8 cellular contexts compared by ENCODE assay signal in the genomic region with DNA sequence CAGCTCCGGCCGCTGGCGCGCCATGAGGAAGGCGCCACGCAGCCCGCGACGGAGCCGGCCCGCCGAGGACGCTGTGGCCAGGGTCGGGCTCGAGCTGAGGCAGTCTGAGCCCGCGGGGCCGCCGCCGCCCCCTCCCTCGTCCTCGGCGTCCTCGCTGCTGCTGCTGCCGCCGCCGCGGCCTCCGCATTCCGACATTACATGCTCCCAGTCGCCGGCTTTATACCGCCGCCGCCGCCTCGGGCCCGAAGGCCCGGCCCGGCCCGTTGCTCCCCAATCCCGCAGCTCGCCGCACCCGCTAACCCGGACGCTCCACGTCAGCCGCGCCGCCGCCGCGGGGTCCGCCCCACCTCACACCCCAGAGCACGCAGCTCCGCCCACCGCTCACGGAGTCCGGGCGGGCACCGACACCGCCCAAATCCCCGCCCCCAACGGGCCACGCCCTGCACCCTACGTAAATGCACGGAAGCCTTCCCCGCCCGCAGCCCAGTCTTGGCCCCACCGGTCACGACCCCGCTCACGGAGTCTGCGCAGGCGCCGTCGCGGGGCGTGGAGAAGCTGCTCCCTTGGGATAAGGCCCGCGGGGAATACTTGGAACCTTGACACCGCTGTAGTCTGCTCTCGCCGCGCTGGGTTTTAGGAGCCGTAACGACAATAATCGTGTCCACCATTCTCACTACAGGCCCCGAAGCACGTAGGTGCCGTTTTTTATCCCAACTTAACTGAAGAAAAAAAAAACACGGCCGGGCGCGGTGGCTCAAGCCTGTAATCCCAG. TPM values are rescaled to one million over a fixed set of nuclear protein-coding genes. Genes with fewer than 3 reads are reported as not detected.
DNase-seq lines count a peak whose midpoint lies in the region; ATAC-seq and TF ChIP-seq lines count a peak whose summit lies in the region.

A gene with protein sequence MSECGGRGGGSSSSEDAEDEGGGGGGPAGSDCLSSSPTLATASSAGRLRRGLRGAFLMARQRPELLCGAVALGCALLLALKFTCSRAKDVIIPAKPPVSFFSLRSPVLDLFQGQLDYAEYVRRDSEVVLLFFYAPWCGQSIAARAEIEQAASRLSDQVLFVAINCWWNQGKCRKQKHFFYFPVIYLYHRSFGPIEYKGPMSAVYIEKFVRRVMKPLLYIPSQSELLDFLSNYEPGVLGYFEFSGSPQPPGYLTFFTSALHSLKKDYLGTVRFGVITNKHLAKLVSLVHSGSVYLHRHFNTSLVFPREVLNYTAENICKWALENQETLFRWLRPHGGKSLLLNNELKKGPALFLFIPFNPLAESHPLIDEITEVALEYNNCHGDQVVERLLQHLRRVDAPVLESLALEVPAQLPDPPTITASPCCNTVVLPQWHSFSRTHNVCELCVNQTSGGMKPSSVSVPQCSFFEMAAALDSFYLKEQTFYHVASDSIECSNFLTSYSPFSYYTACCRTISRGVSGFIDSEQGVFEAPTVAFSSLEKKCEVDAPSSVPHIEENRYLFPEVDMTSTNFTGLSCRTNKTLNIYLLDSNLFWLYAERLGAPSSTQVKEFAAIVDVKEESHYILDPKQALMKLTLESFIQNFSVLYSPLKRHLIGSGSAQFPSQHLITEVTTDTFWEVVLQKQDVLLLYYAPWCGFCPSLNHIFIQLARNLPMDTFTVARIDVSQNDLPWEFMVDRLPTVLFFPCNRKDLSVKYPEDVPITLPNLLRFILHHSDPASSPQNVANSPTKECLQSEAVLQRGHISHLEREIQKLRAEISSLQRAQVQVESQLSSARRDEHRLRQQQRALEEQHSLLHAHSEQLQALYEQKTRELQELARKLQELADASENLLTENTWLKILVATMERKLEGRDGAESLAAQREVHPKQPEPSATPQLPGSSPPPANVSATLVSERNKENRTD (minus strand): TSS at position 322 of the 772 bp plus-strand sequence. CDS start 127 bp downstream, at position 195.

- H3K4me1 ChIP-seq in liver (ENCODE audit: control insufficient read depth in 4 of 4, insufficient read depth in 4 of 4, low read length in 3 of 4) = peaks cover 11 to 55% (median 40%) of the 10 kb centered on the region in 4 donors

- WGBS in liver = under 1% methylated on average over 96 of the region's 96 CpGs

- peak within 1 kb of the TSS; percentile 72 to 92 for H3K9ac ChIP-seq in liver (ENCODE audit: low read depth in 1 of 2, low read length in 2 of 2)

- H3K9me3 ChIP-seq in liver (ENCODE audit: control insufficient read depth in 4 of 4, low read length in 3 of 4) = no peaks in the 10 kb centered on the region

- H3K27ac ChIP-seq in C4-2B = peak within 1 kb of the TSS; percentile 98
- peak within 1 kb of the TSS; percentile 96 to 97 for H3K27ac ChIP-seq in liver (ENCODE audit: low read depth in 1 of 2, low read length in 2 of 2)

- peak; percentile 81 for ATAC-seq in GM19395 (IDR thresholded peaks at IDR 0.05; ENCODE audit: unreplicated experiment)
- peak; percentile 82 for ATAC-seq in HG03565 (IDR thresholded peaks at IDR 0.05; ENCODE audit: unreplicated experiment)

- no peaks in the 10 kb centered on the region for H3K27me3 ChIP-seq in liver (ENCODE audit: control insufficient read depth in 4 of 4, insufficient read depth in 4 of 4, low read length in 3 of 4)

- H3K4me3 ChIP-seq in liver (ENCODE audit: low read depth in 1 of 3, low read length in 3 of 3) = peak within 1 kb of the TSS; percentile 87 to 88 (median 87)

- TF ChIP-seq CTCF in C4-2B (conservative IDR thresholded peaks at IDR 0.05) = no peak
- no peak for TF ChIP-seq CTCF in liver (IDR thresholded peaks at IDR 0.05; ENCODE audit: low read depth, low read length, missing input control)

- TF ChIP-seq RAD21 in liver (IDR thresholded peaks at IDR 0.05) = peak; percentile 29 to 50

- DNase-seq in NCI-H774 (lab: John Stamatoyannopoulos, UW) (peak; percentile 97), dermis microvascular lymphatic vessel endothelial cell (ENCODE audit: low read depth in 2 of 2) (peak; percentile 88 to 98)
- peak; percentile 100 for DNase-seq in activated CD4-positive, alpha-beta T cell treated with anti-CD3 and anti-CD28 coated beads, Interleukin-2, amount 50 U/mL, for 48 hours
- peak; percentile 99 for DNase-seq in stimulated activated CD4-positive, alpha-beta T cell treated with anti-CD3 and anti-CD28 coated beads, Interleukin-4, amount 100 ng/mL, for 24 hours

- peaks cover 0 to 1% (median 0%) of the 10 kb centered on the region in 4 donors for H3K36me3 ChIP-seq in liver (ENCODE audit: control insufficient read depth in 4 of 4, insufficient read depth in 3 of 4, low read depth in 1 of 4, low read length in 3 of 4)

TF ChIP-seq in liver, 16 proteins besides CTCF, POLR2A, EP300 and RAD21:
- TF ChIP-seq, protein P1, sequence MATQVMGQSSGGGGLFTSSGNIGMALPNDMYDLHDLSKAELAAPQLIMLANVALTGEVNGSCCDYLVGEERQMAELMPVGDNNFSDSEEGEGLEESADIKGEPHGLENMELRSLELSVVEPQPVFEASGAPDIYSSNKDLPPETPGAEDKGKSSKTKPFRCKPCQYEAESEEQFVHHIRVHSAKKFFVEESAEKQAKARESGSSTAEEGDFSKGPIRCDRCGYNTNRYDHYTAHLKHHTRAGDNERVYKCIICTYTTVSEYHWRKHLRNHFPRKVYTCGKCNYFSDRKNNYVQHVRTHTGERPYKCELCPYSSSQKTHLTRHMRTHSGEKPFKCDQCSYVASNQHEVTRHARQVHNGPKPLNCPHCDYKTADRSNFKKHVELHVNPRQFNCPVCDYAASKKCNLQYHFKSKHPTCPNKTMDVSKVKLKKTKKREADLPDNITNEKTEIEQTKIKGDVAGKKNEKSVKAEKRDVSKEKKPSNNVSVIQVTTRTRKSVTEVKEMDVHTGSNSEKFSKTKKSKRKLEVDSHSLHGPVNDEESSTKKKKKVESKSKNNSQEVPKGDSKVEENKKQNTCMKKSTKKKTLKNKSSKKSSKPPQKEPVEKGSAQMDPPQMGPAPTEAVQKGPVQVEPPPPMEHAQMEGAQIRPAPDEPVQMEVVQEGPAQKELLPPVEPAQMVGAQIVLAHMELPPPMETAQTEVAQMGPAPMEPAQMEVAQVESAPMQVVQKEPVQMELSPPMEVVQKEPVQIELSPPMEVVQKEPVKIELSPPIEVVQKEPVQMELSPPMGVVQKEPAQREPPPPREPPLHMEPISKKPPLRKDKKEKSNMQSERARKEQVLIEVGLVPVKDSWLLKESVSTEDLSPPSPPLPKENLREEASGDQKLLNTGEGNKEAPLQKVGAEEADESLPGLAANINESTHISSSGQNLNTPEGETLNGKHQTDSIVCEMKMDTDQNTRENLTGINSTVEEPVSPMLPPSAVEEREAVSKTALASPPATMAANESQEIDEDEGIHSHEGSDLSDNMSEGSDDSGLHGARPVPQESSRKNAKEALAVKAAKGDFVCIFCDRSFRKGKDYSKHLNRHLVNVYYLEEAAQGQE (IDR thresholded peaks at IDR 0.05) = peak; percentile 74
- TF ChIP-seq, protein P2, sequence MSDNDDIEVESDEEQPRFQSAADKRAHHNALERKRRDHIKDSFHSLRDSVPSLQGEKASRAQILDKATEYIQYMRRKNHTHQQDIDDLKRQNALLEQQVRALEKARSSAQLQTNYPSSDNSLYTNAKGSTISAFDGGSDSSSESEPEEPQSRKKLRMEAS (IDR thresholded peaks at IDR 0.05) = no peak
- TF ChIP-seq YY1 (IDR thresholded peaks at IDR 0.05) (peak; percentile 89), RXRA (IDR thresholded peaks at IDR 0.05) (peak; percentile 84 to 88), EGR1 (IDR thresholded peaks at IDR 0.05; ENCODE audit: low read depth in 2 of 2) (peak in 1 of 2 donors; percentile 72), FOXA1 (IDR thresholded peaks at IDR 0.05) (peak; percentile 74), TAF1 (conservative IDR thresholded peaks at IDR 0.05) (peak; percentile 36), FOXA2 (IDR thresholded peaks at IDR 0.05) (peak; percentile 47), HNF4G (IDR thresholded peaks at IDR 0.05) (peak; percentile 18), JUND (IDR thresholded peaks at IDR 0.05) (peak in 1 of 2 donors; percentile 30), GABPA (IDR thresholded peaks at IDR 0.05 in 1 of 2, conservative IDR thresholded peaks at IDR 0.05 in 1 of 2) (no peak), SP1 (IDR thresholded peaks at IDR 0.05) (peak; percentile 89), HNF4A (conservative IDR thresholded peaks at IDR 0.05) (peak; percentile 57 to 58), NR2F2 (IDR thresholded peaks at IDR 0.05) (peak; percentile 56)
- TF ChIP-seq, protein P3, sequence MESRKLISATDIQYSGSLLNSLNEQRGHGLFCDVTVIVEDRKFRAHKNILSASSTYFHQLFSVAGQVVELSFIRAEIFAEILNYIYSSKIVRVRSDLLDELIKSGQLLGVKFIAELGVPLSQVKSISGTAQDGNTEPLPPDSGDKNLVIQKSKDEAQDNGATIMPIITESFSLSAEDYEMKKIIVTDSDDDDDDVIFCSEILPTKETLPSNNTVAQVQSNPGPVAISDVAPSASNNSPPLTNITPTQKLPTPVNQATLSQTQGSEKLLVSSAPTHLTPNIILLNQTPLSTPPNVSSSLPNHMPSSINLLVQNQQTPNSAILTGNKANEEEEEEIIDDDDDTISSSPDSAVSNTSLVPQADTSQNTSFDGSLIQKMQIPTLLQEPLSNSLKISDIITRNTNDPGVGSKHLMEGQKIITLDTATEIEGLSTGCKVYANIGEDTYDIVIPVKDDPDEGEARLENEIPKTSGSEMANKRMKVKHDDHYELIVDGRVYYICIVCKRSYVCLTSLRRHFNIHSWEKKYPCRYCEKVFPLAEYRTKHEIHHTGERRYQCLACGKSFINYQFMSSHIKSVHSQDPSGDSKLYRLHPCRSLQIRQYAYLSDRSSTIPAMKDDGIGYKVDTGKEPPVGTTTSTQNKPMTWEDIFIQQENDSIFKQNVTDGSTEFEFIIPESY (IDR thresholded peaks at IDR 0.05) = peak; percentile 22
- TF ChIP-seq, protein P4, sequence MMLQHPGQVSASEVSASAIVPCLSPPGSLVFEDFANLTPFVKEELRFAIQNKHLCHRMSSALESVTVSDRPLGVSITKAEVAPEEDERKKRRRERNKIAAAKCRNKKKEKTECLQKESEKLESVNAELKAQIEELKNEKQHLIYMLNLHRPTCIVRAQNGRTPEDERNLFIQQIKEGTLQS (IDR thresholded peaks at IDR 0.05) = no peak

RNA-seq across cellular contexts. Expression of the gene that starts here (rescaled TPM):
- total RNA-seq in dermis microvascular lymphatic vessel endothelial cell = 17.6 and 30.7 TPM in 2 replicates
- 10 to 100 TPM; 26.4 to 61.1 TPM for total RNA-seq in liver
- polyA plus RNA-seq in liver = 10 to 100 TPM; 35.9 to 63.5 TPM

Comparison
In these comparisons a context has a peak if more than half of its experiments do, and no peak if none do; other contexts are left out.
1. Peak in every context shown above with its lines: DNase-seq, ATAC-seq, H3K4me3 ChIP-seq and H3K27ac ChIP-seq.